ENCODE assay signal across 29 cellular contexts in the genomic region with DNA sequence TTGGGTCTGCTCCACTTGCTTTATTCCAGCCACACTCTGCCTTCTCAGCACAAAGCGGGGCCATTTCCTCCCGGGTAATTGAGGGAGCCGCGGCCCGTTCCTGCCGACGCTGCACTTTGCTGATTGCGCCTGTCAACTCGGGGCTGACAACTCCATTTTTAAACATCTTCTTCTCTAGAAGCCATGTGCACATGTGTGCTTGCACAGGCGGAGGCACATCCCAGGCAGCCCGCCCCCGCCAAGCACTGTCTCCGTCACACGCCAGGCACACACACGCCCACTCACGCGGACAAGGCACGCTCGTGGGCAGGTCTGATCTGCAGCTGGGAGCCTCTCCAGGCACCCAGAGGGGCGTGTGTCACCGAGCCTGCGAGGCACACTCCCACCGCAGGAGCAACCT.
DNase-seq lines count a peak whose midpoint lies in the region; ATAC-seq, FAIRE-seq and TF ChIP-seq lines count a peak whose summit lies in the region.
"Had no signal": no experiment of that assay in that cellular context is flagged by ENCODE, and none has a peak within 500 bp of the region (broad histone marks: within the 10 kb centered on the region; RNA-seq: fewer than 3 reads in every experiment).

No MANE protein-coding gene starts in this region.

- no peaks in the 10 kb centered on the region for H3K9me3 ChIP-seq in small intestine (ENCODE audit: control insufficient read depth, low read depth)
- H3K9me3 ChIP-seq: HAP-1, heart right ventricle, lower lobe of right lung, prostate gland, sigmoid colon, thoracic aorta had no signal

- POLR2A ChIA-PET in HEK293T (lab: Yijun Ruan, JAX), result no interaction called here

- FAIRE-seq in small intestine (lab: Jason Lieb, UNC), result no peak
- FAIRE-seq: GM19239 had no signal

- H3K27me3 ChIP-seq in small intestine (ENCODE audit: control insufficient read depth in 2 of 2, insufficient read depth in 2 of 2, low read length in 2 of 2), result peaks cover 0 to 11% of the 10 kb centered on the region in 2 donors

- no peak for ATAC-seq in GM21447 (IDR thresholded peaks at IDR 0.05; ENCODE audit: unreplicated experiment)
- ATAC-seq: effector memory CD8-positive, alpha-beta T cell; heart right ventricle; lower lobe of right lung; Panc1; stimulated activated naive B cell treated with anti-CD40 and anti-IgM and Interleukin-4, amounts not matched to agents 10 μg/mL and 1 μg/mL and 100 μg/mL, for 72 hours; T-cell had no signal

- 54 to 67% (median 61%) methylated on average over 23 of the region's 23 CpGs for WGBS in small intestine, 3 donors

- H3K4me3 ChIP-seq in small intestine (ENCODE audit: low read depth in 1 of 2, low read length in 2 of 2), result no peak overlapping the region
- H3K4me3 ChIP-seq: coronary artery, HAP-1, heart right ventricle, lower lobe of right lung, prostate gland, sigmoid colon, thoracic aorta had no signal

- DNase-seq in NCI-H1092 treated with DMSO at 0.1 percent for 48 hours (lab: John Stamatoyannopoulos, UW) (peak; percentile 32), NCI-H1092 (lab: John Stamatoyannopoulos, UW) (no peak), RPMI8226 (peak; percentile 88), inferior parietal cortex (ENCODE audit: extremely low spot score) (peak; percentile 26), posterior cingulate gyrus (peak; percentile 19 to 97 (median 73)), small intestine (no peak), HEK293T (ENCODE audit: extremely low spot score) (no peak)
- DNase-seq: activated CD4-positive, alpha-beta T cell treated with anti-CD3 and anti-CD28 coated beads, Interleukin-2, amount 50 U/mL, for 4 hours; activated CD4-positive, CD25-positive, alpha-beta regulatory T cell; activated naive CD4-positive, alpha-beta T cell treated with anti-CD3 and anti-CD28 coated beads, Interleukin-2, amount 50 U/mL, for 16 hours; AML-193; amniotic stem cell; effector memory CD8-positive, alpha-beta T cell; erythroblast; heart right ventricle; lower lobe of right lung; NCI-H2171; NCI-H526 treated with DMSO at 0.1 percent for 48 hours; SHP77 treated with DMSO at 0.1 percent for 48 hours; sigmoid colon; stimulated activated naive B cell treated with anti-CD40 and anti-IgM and Interleukin-4, amounts not matched to agents 10 μg/mL and 1 μg/mL and 100 μg/mL, for 72 hours; T-cell had no signal

- intact Hi-C loops in posterior cingulate gyrus (cut with DNase I), result no loop called here

- H3K27ac ChIP-seq in small intestine (ENCODE audit: low read depth in 1 of 2, low read length in 1 of 2), result no peak overlapping the region
- H3K27ac ChIP-seq: coronary artery, heart right ventricle, lower lobe of right lung, prostate gland, sigmoid colon, thoracic aorta had no signal

- no peaks in the 10 kb centered on the region for H3K36me3 ChIP-seq in small intestine (ENCODE audit: control insufficient read depth in 2 of 2, insufficient read depth in 2 of 2, low read length in 2 of 2)
- H3K36me3 ChIP-seq: HAP-1, heart right ventricle, lower lobe of right lung, prostate gland, thoracic aorta had no signal

- no peaks in the 10 kb centered on the region for H3K4me1 ChIP-seq in small intestine (ENCODE audit: control insufficient read depth in 2 of 2, insufficient read depth in 1 of 2, low read depth in 1 of 2, low read length in 1 of 2)
- H3K4me1 ChIP-seq: HAP-1, lower lobe of right lung, prostate gland had no signal

- CTCF ChIA-PET in HEK293T (lab: Yijun Ruan, JAX), result no interaction called here

TF ChIP-seq in HEK293T, 16 proteins besides CTCF, POLR2A, EP300 and RAD21:
- TF ChIP-seq FOXA1 (IDR thresholded peaks at IDR 0.05) (no peak), L3MBTL2 (conservative IDR thresholded peaks at IDR 0.05) (no peak), ZNF384 (IDR thresholded peaks at IDR 0.05) (no peak), NFRKB (IDR thresholded peaks at IDR 0.05) (no peak), SUZ12 (IDR thresholded peaks at IDR 0.05) (no peak), TARDBP (IDR thresholded peaks at IDR 0.05) (no peak), HDGF (IDR thresholded peaks at IDR 0.05; ENCODE audit: borderline replicate concordance) (no peak), FOXK2 (IDR thresholded peaks at IDR 0.05) (no peak), SP1 (IDR thresholded peaks at IDR 0.05) (no peak), FOXM1 (IDR thresholded peaks at IDR 0.05; ENCODE audit: borderline replicate concordance) (no peak), ARNT (IDR thresholded peaks at IDR 0.05) (no peak), LEF1 (IDR thresholded peaks at IDR 0.05; ENCODE audit: borderline replicate concordance) (no peak)
- TF ChIP-seq, protein P1, sequence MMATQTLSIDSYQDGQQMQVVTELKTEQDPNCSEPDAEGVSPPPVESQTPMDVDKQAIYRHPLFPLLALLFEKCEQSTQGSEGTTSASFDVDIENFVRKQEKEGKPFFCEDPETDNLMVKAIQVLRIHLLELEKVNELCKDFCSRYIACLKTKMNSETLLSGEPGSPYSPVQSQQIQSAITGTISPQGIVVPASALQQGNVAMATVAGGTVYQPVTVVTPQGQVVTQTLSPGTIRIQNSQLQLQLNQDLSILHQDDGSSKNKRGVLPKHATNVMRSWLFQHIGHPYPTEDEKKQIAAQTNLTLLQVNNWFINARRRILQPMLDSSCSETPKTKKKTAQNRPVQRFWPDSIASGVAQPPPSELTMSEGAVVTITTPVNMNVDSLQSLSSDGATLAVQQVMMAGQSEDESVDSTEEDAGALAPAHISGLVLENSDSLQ (IDR thresholded peaks at IDR 0.05), result no peak

Comparison
In these comparisons a context has a peak if more than half of its experiments do, and no peak if none do; other contexts are left out.
1. DNase-seq: peak in NCI-H1092 treated with DMSO at 0.1 percent for 48 hours (single experiment), RPMI8226 (single experiment), inferior parietal cortex (single experiment) and posterior cingulate gyrus (10 of 10); none in NCI-H1092 (single experiment), small intestine (single experiment) and HEK293T (single experiment).